Comparison of ENCODE assay signal across 1 cellular context in genomic region chr1:26028490-26028980, GRCh38.
TF ChIP-seq lines count a peak whose summit lies in the region.

No MANE protein-coding gene starts in this region.

TF ChIP-seq in HepG2, 621 proteins besides CTCF, POLR2A, EP300 and RAD21 (continues in another document):
- no peak for TF ChIP-seq SNRNP70 (IDR thresholded peaks at IDR 0.05; ENCODE audit: low read depth, low read length)
- peak; percentile 35 for TF ChIP-seq HNRNPLL (IDR thresholded peaks at IDR 0.05; ENCODE audit: low read depth, low read length, poor library complexity, severe bottlenecking)
- peak; percentile 89 for TF ChIP-seq RBAK (CRISPR knock-in tag; IDR thresholded peaks at IDR 0.05)
- no peak for TF ChIP-seq SIN3A (IDR thresholded peaks at IDR 0.05; ENCODE audit: borderline replicate concordance, low read depth, low read length)
- no peak for TF ChIP-seq SUZ12 (IDR thresholded peaks at IDR 0.05; ENCODE audit: low read depth, low read length)
- no peak for TF ChIP-seq ATF7 (IDR thresholded peaks at IDR 0.05)
- peak; percentile 61; the same call in 1 of the 2 replicates for TF ChIP-seq ATF7 (CRISPR knock-in tag; IDR thresholded peaks at IDR 0.05)
- TF ChIP-seq SMAD1 (CRISPR knock-in tag; IDR thresholded peaks at IDR 0.05; ENCODE audit: borderline replicate concordance, low read depth) = no peak
- peak; percentile 88; the same call in 1 of the 2 replicates for TF ChIP-seq KDM1A (CRISPR knock-in tag; IDR thresholded peaks at IDR 0.05)
- TF ChIP-seq, protein P1, sequence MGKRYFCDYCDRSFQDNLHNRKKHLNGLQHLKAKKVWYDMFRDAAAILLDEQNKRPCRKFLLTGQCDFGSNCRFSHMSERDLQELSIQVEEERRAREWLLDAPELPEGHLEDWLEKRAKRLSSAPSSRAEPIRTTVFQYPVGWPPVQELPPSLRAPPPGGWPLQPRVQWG (CRISPR knock-in tag; IDR thresholded peaks at IDR 0.05; ENCODE audit: borderline replicate concordance, low read depth) = no peak
- 0 out of 2 replicates have a peak, but pooled peaks have one; percentile 37 for TF ChIP-seq PHF21A (CRISPR knock-in tag; IDR thresholded peaks at IDR 0.05)
- TF ChIP-seq ZNF776 (CRISPR knock-in tag; IDR thresholded peaks at IDR 0.05) = no peak
- TF ChIP-seq HDAC2 (CRISPR knock-in tag; IDR thresholded peaks at IDR 0.05) = peak; percentile 70
- no peak for TF ChIP-seq THAP7 (CRISPR knock-in tag; IDR thresholded peaks at IDR 0.05)
- TF ChIP-seq ZNF652 (CRISPR knock-in tag; IDR thresholded peaks at IDR 0.05; ENCODE audit: borderline replicate concordance, low read depth) = no peak
- peak; percentile 55; the same call in 1 of the 2 replicates for TF ChIP-seq ADNP (CRISPR knock-in tag; IDR thresholded peaks at IDR 0.05)
- TF ChIP-seq FOXM1 (CRISPR knock-in tag; IDR thresholded peaks at IDR 0.05) = no peak
- no peak for TF ChIP-seq SP4 (CRISPR knock-in tag; IDR thresholded peaks at IDR 0.05)
- TF ChIP-seq FOXO1 (CRISPR knock-in tag; IDR thresholded peaks at IDR 0.05) = peak; percentile 53
- TF ChIP-seq ZKSCAN8 (CRISPR knock-in tag; IDR thresholded peaks at IDR 0.05; ENCODE audit: borderline replicate concordance) = no peak; the same call in 1 of the 2 replicates
- TF ChIP-seq NR2F6 (IDR thresholded peaks at IDR 0.05) = no peak
- TF ChIP-seq NR2F6 (CRISPR knock-in tag; IDR thresholded peaks at IDR 0.05) = peak; percentile 64; the same call in 1 of the 2 replicates
- TF ChIP-seq POLR2G (IDR thresholded peaks at IDR 0.05; ENCODE audit: low read depth, low read length) = peak; percentile 7; the same call in 1 of the 2 replicates
- TF ChIP-seq TEF (CRISPR knock-in tag; IDR thresholded peaks at IDR 0.05) = no peak
- TF ChIP-seq, protein P2, sequence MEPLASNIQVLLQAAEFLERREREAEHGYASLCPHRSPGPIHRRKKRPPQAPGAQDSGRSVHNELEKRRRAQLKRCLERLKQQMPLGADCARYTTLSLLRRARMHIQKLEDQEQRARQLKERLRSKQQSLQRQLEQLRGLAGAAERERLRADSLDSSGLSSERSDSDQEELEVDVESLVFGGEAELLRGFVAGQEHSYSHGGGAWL (CRISPR knock-in tag; IDR thresholded peaks at IDR 0.05) = no peak
- 0 out of 2 replicates have a peak, but pooled peaks have one; percentile 36 for TF ChIP-seq ZNF749 (CRISPR knock-in tag; IDR thresholded peaks at IDR 0.05; ENCODE audit: borderline replicate concordance)
- TF ChIP-seq SMARCE1 (IDR thresholded peaks at IDR 0.05; ENCODE audit: borderline replicate concordance) = no peak
- TF ChIP-seq PRMT3 (CRISPR knock-in tag; IDR thresholded peaks at IDR 0.05; ENCODE audit: borderline replicate concordance, low read depth) = no peak
- TF ChIP-seq CBFB (CRISPR knock-in tag; IDR thresholded peaks at IDR 0.05) = no peak
- TF ChIP-seq NCOA2 (CRISPR knock-in tag; IDR thresholded peaks at IDR 0.05) = peak; percentile 33; the same call in 1 of the 2 replicates
- no peak; the same call in 1 of the 2 replicates for TF ChIP-seq BCL6 (CRISPR knock-in tag; IDR thresholded peaks at IDR 0.05)
- TF ChIP-seq SMAD3 (CRISPR knock-in tag; IDR thresholded peaks at IDR 0.05) = 0 out of 2 replicates have a peak, but pooled peaks have one; percentile 23
- TF ChIP-seq TBX2 (CRISPR knock-in tag; IDR thresholded peaks at IDR 0.05; ENCODE audit: borderline replicate concordance) = peak; percentile 35; the same call in 1 of the 2 replicates
- no peak for TF ChIP-seq ZNF766 (CRISPR knock-in tag; IDR thresholded peaks at IDR 0.05; ENCODE audit: borderline replicate concordance)
- TF ChIP-seq ZNF263 (CRISPR knock-in tag; IDR thresholded peaks at IDR 0.05) = no peak
- peak; percentile 81 for TF ChIP-seq SRSF1 (optimal IDR thresholded peaks at IDR 0.05; ENCODE audit: low read depth, low read length)
- TF ChIP-seq ZMYM2 (CRISPR knock-in tag; IDR thresholded peaks at IDR 0.05) = peak; percentile 77
- TF ChIP-seq EED (CRISPR knock-in tag; IDR thresholded peaks at IDR 0.05) = no peak
- no peak for TF ChIP-seq ZNF883 (CRISPR knock-in tag; IDR thresholded peaks at IDR 0.05; ENCODE audit: not compliant biosample characterization)
- peak; percentile 49; the same call in 1 of the 2 replicates for TF ChIP-seq ZNF788 (CRISPR knock-in tag; IDR thresholded peaks at IDR 0.05; ENCODE audit: borderline replicate concordance)
- TF ChIP-seq, protein P3, sequence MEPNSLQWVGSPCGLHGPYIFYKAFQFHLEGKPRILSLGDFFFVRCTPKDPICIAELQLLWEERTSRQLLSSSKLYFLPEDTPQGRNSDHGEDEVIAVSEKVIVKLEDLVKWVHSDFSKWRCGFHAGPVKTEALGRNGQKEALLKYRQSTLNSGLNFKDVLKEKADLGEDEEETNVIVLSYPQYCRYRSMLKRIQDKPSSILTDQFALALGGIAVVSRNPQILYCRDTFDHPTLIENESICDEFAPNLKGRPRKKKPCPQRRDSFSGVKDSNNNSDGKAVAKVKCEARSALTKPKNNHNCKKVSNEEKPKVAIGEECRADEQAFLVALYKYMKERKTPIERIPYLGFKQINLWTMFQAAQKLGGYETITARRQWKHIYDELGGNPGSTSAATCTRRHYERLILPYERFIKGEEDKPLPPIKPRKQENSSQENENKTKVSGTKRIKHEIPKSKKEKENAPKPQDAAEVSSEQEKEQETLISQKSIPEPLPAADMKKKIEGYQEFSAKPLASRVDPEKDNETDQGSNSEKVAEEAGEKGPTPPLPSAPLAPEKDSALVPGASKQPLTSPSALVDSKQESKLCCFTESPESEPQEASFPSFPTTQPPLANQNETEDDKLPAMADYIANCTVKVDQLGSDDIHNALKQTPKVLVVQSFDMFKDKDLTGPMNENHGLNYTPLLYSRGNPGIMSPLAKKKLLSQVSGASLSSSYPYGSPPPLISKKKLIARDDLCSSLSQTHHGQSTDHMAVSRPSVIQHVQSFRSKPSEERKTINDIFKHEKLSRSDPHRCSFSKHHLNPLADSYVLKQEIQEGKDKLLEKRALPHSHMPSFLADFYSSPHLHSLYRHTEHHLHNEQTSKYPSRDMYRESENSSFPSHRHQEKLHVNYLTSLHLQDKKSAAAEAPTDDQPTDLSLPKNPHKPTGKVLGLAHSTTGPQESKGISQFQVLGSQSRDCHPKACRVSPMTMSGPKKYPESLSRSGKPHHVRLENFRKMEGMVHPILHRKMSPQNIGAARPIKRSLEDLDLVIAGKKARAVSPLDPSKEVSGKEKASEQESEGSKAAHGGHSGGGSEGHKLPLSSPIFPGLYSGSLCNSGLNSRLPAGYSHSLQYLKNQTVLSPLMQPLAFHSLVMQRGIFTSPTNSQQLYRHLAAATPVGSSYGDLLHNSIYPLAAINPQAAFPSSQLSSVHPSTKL (CRISPR knock-in tag; IDR thresholded peaks at IDR 0.05) = peak; percentile 62
- TF ChIP-seq ZNF281 (CRISPR knock-in tag; IDR thresholded peaks at IDR 0.05; ENCODE audit: borderline replicate concordance) = peak; percentile 96; the same call in 1 of the 2 replicates
- TF ChIP-seq ZNF275 (CRISPR knock-in tag; IDR thresholded peaks at IDR 0.05; ENCODE audit: borderline replicate concordance) = no peak
- TF ChIP-seq ZMYM3 (CRISPR knock-in tag; IDR thresholded peaks at IDR 0.05) = peak; percentile 96
- TF ChIP-seq SKIL (CRISPR knock-in tag; IDR thresholded peaks at IDR 0.05; ENCODE audit: borderline replicate concordance) = peak; percentile 50; the same call in 1 of the 2 replicates
- 0 out of 2 replicates have a peak, but pooled peaks have one; percentile 39 for TF ChIP-seq KDM2A (CRISPR knock-in tag; IDR thresholded peaks at IDR 0.05; ENCODE audit: borderline replicate concordance, low read depth)
- TF ChIP-seq ZBTB7A (CRISPR knock-in tag; IDR thresholded peaks at IDR 0.05) = 0 out of 2 replicates have a peak, but pooled peaks have one; percentile 38
- peak; percentile 62 for TF ChIP-seq RXRA (CRISPR knock-in tag; IDR thresholded peaks at IDR 0.05)
- TF ChIP-seq HMG20A (CRISPR knock-in tag; IDR thresholded peaks at IDR 0.05; ENCODE audit: borderline replicate concordance) = peak; percentile 25; the same call in 1 of the 2 replicates
- no peak for TF ChIP-seq AHR (CRISPR knock-in tag; IDR thresholded peaks at IDR 0.05)
- TF ChIP-seq ZNF629 (CRISPR knock-in tag; conservative IDR thresholded peaks at IDR 0.05) = peak; percentile 99
- no peak for TF ChIP-seq ZNF296 (CRISPR knock-in tag; conservative IDR thresholded peaks at IDR 0.05)
- peak; percentile 84; the same call in 1 of the 2 replicates for TF ChIP-seq RCOR2 (CRISPR knock-in tag; IDR thresholded peaks at IDR 0.05)
- TF ChIP-seq, protein P4, sequence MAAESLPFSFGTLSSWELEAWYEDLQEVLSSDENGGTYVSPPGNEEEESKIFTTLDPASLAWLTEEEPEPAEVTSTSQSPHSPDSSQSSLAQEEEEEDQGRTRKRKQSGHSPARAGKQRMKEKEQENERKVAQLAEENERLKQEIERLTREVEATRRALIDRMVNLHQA (CRISPR knock-in tag; IDR thresholded peaks at IDR 0.05) = no peak
- no peak for TF ChIP-seq LCORL (IDR thresholded peaks at IDR 0.05)
- no peak for TF ChIP-seq LCORL (CRISPR knock-in tag; IDR thresholded peaks at IDR 0.05)
